ENCODE assay signal across 16 cellular contexts in genomic region chr14:73264896-73265720, GRCh38. TPM values are rescaled to one million over a fixed set of nuclear protein-coding genes. Genes with fewer than 3 reads are reported as not detected.
A peak's percentile ranks its signal among the peaks of the same experiment; 100 is the strongest.
DNase-seq lines count a peak whose midpoint lies in the region; TF ChIP-seq lines count a peak whose summit lies in the region.
"Had no signal": no experiment of that assay in that cellular context is flagged by ENCODE, and none has a peak within 500 bp of the region (broad histone marks: within the 10 kb centered on the region; RNA-seq: fewer than 3 reads in every experiment).

No MANE protein-coding gene starts in this region.

- H3K9me3 ChIP-seq in SK-N-SH (no peaks in the 10 kb centered on the region), osteoblast (ENCODE audit: low read depth, low read length) (no peaks in the 10 kb centered on the region), colonic mucosa (no peaks in the 10 kb centered on the region)
- H3K9me3 ChIP-seq: BE2C, MG63, Peyer's patch had no signal

- peaks cover 0 to 6% of the 10 kb centered on the region in 2 experiments; a peak in 1 of 4 replicates for H3K4me1 ChIP-seq in SK-N-SH (ENCODE audit: control insufficient read depth in 1 of 2, insufficient read depth in 2 of 2, low read depth in 1 of 2, low read length in 1 of 2)
- peaks cover 3% of the 10 kb centered on the region for H3K4me1 ChIP-seq in osteoblast (ENCODE audit: insufficient read depth, low read length)
- no peaks in the 10 kb centered on the region for H3K4me1 ChIP-seq in colonic mucosa
- H3K4me1 ChIP-seq: BE2C had no signal

- H3F3A ChIP-seq in SK-N-SH (replicated peaks; ENCODE audit: insufficient read depth), result no peaks in the 10 kb centered on the region

- no peaks in the 10 kb centered on the region for H3K79me2 ChIP-seq in SK-N-SH (ENCODE audit: insufficient read depth)
- H3K79me2 ChIP-seq in osteoblast (ENCODE audit: insufficient read depth, low read length), result no peaks in the 10 kb centered on the region

- no peak for TF ChIP-seq EP300 in SK-N-SH (IDR thresholded peaks at IDR 0.05; ENCODE audit: borderline replicate concordance in 1 of 2, low read depth in 1 of 2, low read length in 1 of 2)

- TF ChIP-seq RAD21 in SK-N-SH (IDR thresholded peaks at IDR 0.05; ENCODE audit: low read length), result no peak

- H3K27ac ChIP-seq in SK-N-SH (ENCODE audit: low read depth in 2 of 2, low read length in 1 of 2), result no peak overlapping the region
- no peak overlapping the region for H3K27ac ChIP-seq in osteoblast (ENCODE audit: low read depth, low read length)
- no peak overlapping the region for H3K27ac ChIP-seq in colonic mucosa
- no peak overlapping the region for H3K27ac ChIP-seq in substantia nigra (ENCODE audit: low read depth, low read length, poor library complexity, severe bottlenecking)
- H3K27ac ChIP-seq: Peyer's patch had no signal

- DNase-seq in AG08396 (ENCODE audit: low spot score), result peak; percentile 8
- peak; percentile 29 for DNase-seq in D341Med (ENCODE audit: low spot score)
- DNase-seq in SK-N-SH, result peak; percentile 36
- DNase-seq in osteoblast (ENCODE audit: insufficient read length, low spot score, missing footprints), result peak; percentile 83
- DNase-seq in colonic mucosa, result no peak
- DNase-seq in substantia nigra (lab: John Stamatoyannopoulos, UW), result no peak
- DNase-seq in activated CD4-positive, alpha-beta T cell treated with anti-CD3 and anti-CD28 coated beads, Interleukin-2, amount 50 U/mL, for 4 hours, result no peak
- DNase-seq: BE2C; CD4-positive, alpha-beta T cell; GDM1; Karpas-422; MG63; NCI-H1092; NCI-H2081 treated with DMSO at 0.1 percent for 48 hours; NCI-H510A treated with DMSO at 0.1 percent for 48 hours had no signal

- CTCF ChIA-PET in SK-N-SH (lab: Yijun Ruan, JAX), result interaction anchor here (4.2 kb wide), 1 partner anchor 30 kb away, joined by 21 read pairs; no protein-coding TSS in a partner anchor

- no peak overlapping the region for H2AFZ ChIP-seq in SK-N-SH (ENCODE audit: low read depth)
- no peak overlapping the region for H2AFZ ChIP-seq in osteoblast (ENCODE audit: low read length)

- no peak for TF ChIP-seq CTCF in SK-N-SH (IDR thresholded peaks at IDR 0.05)
- TF ChIP-seq CTCF in osteoblast (IDR thresholded peaks at IDR 0.05; ENCODE audit: extremely low read depth, low read depth, low read length), result no peak
- no peak for TF ChIP-seq CTCF in colonic mucosa (IDR thresholded peaks at IDR 0.05)

- H3K27me3 ChIP-seq in SK-N-SH (ENCODE audit: insufficient read depth) (no peaks in the 10 kb centered on the region), osteoblast (ENCODE audit: insufficient read depth, low read length) (no peaks in the 10 kb centered on the region), colonic mucosa (no peaks in the 10 kb centered on the region)
- H3K27me3 ChIP-seq: BE2C, MG63, Peyer's patch had no signal

- H3K9ac ChIP-seq in SK-N-SH (no peak overlapping the region), colonic mucosa (ENCODE audit: low read depth in 2 of 2, low read length in 2 of 2) (no peak overlapping the region)

- H3K4me3 ChIP-seq in SK-N-SH (ENCODE audit: low read depth in 2 of 2, low read length in 1 of 2) (no peak overlapping the region), osteoblast (ENCODE audit: insufficient read depth, low read length) (no peak overlapping the region), colonic mucosa (no peak overlapping the region)
- H3K4me3 ChIP-seq: MG63, Peyer's patch had no signal

- POLR2A ChIA-PET in SK-N-SH (lab: Yijun Ruan, JAX), result no interaction called here

- H3K4me2 ChIP-seq in SK-N-SH, result no peak overlapping the region
- H3K4me2 ChIP-seq in osteoblast (ENCODE audit: insufficient read depth, low read length), result no peak overlapping the region

- intact Hi-C loops in colonic mucosa (cut with DNase I), result no loop called here

- H3K36me3 ChIP-seq in SK-N-SH (replicated peaks in 1 of 2; ENCODE audit: control insufficient read depth in 1 of 2, insufficient read depth in 2 of 2, low read length in 1 of 2) (no peaks in the 10 kb centered on the region), osteoblast (ENCODE audit: insufficient read depth, low read length) (no peaks in the 10 kb centered on the region), colonic mucosa (no peaks in the 10 kb centered on the region)
- H3K36me3 ChIP-seq: BE2C, MG63, Peyer's patch had no signal

- WGBS in SK-N-SH (ENCODE audit: low lambda C conversion rate), result 86% methylated on average over 12 of the region's 18 CpGs

- H3K9me2 ChIP-seq in SK-N-SH, result no peaks in the 10 kb centered on the region

- H4K20me1 ChIP-seq in SK-N-SH (ENCODE audit: insufficient read depth) (no peaks in the 10 kb centered on the region), osteoblast (ENCODE audit: insufficient read depth, low read length) (no peaks in the 10 kb centered on the region)

TF ChIP-seq in SK-N-SH, 30 proteins besides CTCF, POLR2A, EP300 and RAD21:
- TF ChIP-seq RXRA (IDR thresholded peaks at IDR 0.05; ENCODE audit: borderline replicate concordance, low read depth), result no peak
- TF ChIP-seq TCF12 (IDR thresholded peaks at IDR 0.05), result no peak
TF ChIP-seq in SK-N-SH: peak in this region for 0.

RNA-seq across cellular contexts. Expression of gene PAPLN, which starts 27.8 kb away (rescaled TPM):
- 0.13 and 0.15 TPM in 2 replicates for polyA plus RNA-seq in SK-N-SH (2012; rRNA removed)
- polyA plus RNA-seq in SK-N-SH (2012; cell fraction: cytosol; rRNA removed), result 0.05 and 0.14 TPM in 2 replicates
- 0.55 and 0.71 TPM in 2 replicates for polyA plus RNA-seq in SK-N-SH (2012; cell fraction: nucleus; rRNA removed)
- total RNA-seq in osteoblast, result 5.3 and 5.8 TPM in 2 replicates
- 1 to 10 TPM; 3.2 to 4.3 TPM for total RNA-seq in colonic mucosa

Comparison
In these comparisons a context has a peak if more than half of its experiments do, and no peak if none do; other contexts are left out.
1. DNase-seq: peak in AG08396 (single experiment), D341Med (single experiment), SK-N-SH (single experiment) and osteoblast (single experiment); none in colonic mucosa (single experiment), substantia nigra (0 of 49) and activated CD4-positive, alpha-beta T cell treated with anti-CD3 and anti-CD28 coated beads, Interleukin-2, amount 50 U/mL, for 4 hours (0 of 2).